29 cellular contexts compared by ENCODE assay signal in genomic region chr15:71396536-71397125, GRCh38.
DNase-seq lines count a peak whose midpoint lies in the region; ATAC-seq, FAIRE-seq and TF ChIP-seq lines count a peak whose summit lies in the region.
"Had no signal": no experiment of that assay in that cellular context is flagged by ENCODE, and none has a peak within 500 bp of the region (broad histone marks: within the 10 kb centered on the region; RNA-seq: fewer than 3 reads in every experiment).

No MANE protein-coding gene starts in this region.

- H3K4me2 ChIP-seq in BLaER1, result peak overlapping the region; percentile 45

- no peaks in the 10 kb centered on the region for H3K27me3 ChIP-seq in BLaER1
- H3K27me3 ChIP-seq in bronchial epithelial cell (ENCODE audit: control insufficient read depth, insufficient read depth, low read length), result no peaks in the 10 kb centered on the region
- no peaks in the 10 kb centered on the region for H3K27me3 ChIP-seq in left lung
- no peaks in the 10 kb centered on the region for H3K27me3 ChIP-seq in upper lobe of right lung

- H3K36me3 ChIP-seq in BLaER1 (no peaks in the 10 kb centered on the region), bronchial epithelial cell (ENCODE audit: control insufficient read depth, insufficient read depth, low read length) (no peaks in the 10 kb centered on the region), left lung (no peaks in the 10 kb centered on the region), upper lobe of right lung (no peaks in the 10 kb centered on the region)

- H3K4me3 ChIP-seq in BLaER1 (no peak overlapping the region), bronchial epithelial cell (ENCODE audit: low read depth, low read length) (no peak overlapping the region), left lung (no peak overlapping the region), upper lobe of right lung (no peak overlapping the region)
- H3K4me3 ChIP-seq: K562 had no signal

- no peak for FAIRE-seq in bronchial epithelial cell (lab: Jason Lieb, UNC)
- FAIRE-seq: A204.1, H54, K562 had no signal

- intact Hi-C loops in left lung (cut with DNase I) (no loop called here), upper lobe of right lung (cut with DNase I) (no loop called here)

- no peak for TF ChIP-seq CTCF in bronchial epithelial cell (IDR thresholded peaks at IDR 0.05; ENCODE audit: insufficient read depth, low read length, severe bottlenecking)
- TF ChIP-seq CTCF in left lung (IDR thresholded peaks at IDR 0.05), result no peak
- no peak for TF ChIP-seq CTCF in upper lobe of right lung (IDR thresholded peaks at IDR 0.05)

- peak; percentile 26 for DNase-seq in bronchial epithelial cell (ENCODE audit: low read depth)
- no peak for DNase-seq in left lung
- DNase-seq in upper lobe of right lung, result no peak
- no peak for DNase-seq in CD1c-positive myeloid dendritic cell (ENCODE audit: extremely low spot score)
- DNase-seq in medulla oblongata (ENCODE audit: extremely low spot score), result no peak
- DNase-seq in HK-2 (ENCODE audit: unreplicated experiment), result no peak
- DNase-seq: AML-193; C1 segment of cervical spinal cord; Caco-2; CD8-positive, alpha-beta T cell; DMS 273 treated with DMSO at 0.1 percent for 48 hours; DMS79; EL; GDM1; Kasumi-1; MV-4-11; NCI-H1105; NCI-H146; NCI-H1930; NCI-H446 treated with DMSO at 0.1 percent for 48 hours; NCI-H526; NCI-H82; NK-92 treated with Interleukin-12 subunit alpha and Interleukin-12 subunit beta, amount 100 ng/mL, for 24 hours; SHP77 had no signal

- no peak overlapping the region for H3K27ac ChIP-seq in BLaER1
- no peak overlapping the region for H3K27ac ChIP-seq in left lung
- no peak overlapping the region for H3K27ac ChIP-seq in upper lobe of right lung
- H3K27ac ChIP-seq: RWPE1 had no signal

- H4K20me1 ChIP-seq in BLaER1, result no peaks in the 10 kb centered on the region

- H3K4me1 ChIP-seq in BLaER1, result peaks cover 25% of the 10 kb centered on the region
- H3K4me1 ChIP-seq in left lung, result peaks cover 6 to 8% of the 10 kb centered on the region in 2 donors
- H3K4me1 ChIP-seq in upper lobe of right lung, result peaks cover 19% of the 10 kb centered on the region
- H3K4me1 ChIP-seq: Caco-2 had no signal

- H3K9me3 ChIP-seq in BLaER1 (no peaks in the 10 kb centered on the region), left lung (no peaks in the 10 kb centered on the region), upper lobe of right lung (no peaks in the 10 kb centered on the region)
- H3K9me3 ChIP-seq: Caco-2 had no signal

- ATAC-seq in left lung (peak; percentile 33), upper lobe of right lung (peak; percentile 16)
- ATAC-seq: CD8-positive, alpha-beta T cell; K562 had no signal

- H3K9ac ChIP-seq in BLaER1, result no peak overlapping the region
